Comparison of ENCODE assay signal across 21 cellular contexts in genomic region chr2:187644991-187645390, GRCh38.
"Had no signal": no experiment of that assay in that cellular context is flagged by ENCODE, and none has a peak within 500 bp of the region (broad histone marks: within the 10 kb centered on the region; RNA-seq: fewer than 3 reads in every experiment).

No MANE protein-coding gene starts in this region.

- H3K4me1 ChIP-seq: left ventricle myocardium inferior, vagina had no signal

- H3K27me3 ChIP-seq: vagina had no signal

- H3K9me3 ChIP-seq: left ventricle myocardium inferior, vagina had no signal

- H3K4me3 ChIP-seq: left ventricle myocardium inferior, vagina had no signal

- H3K27ac ChIP-seq: left ventricle myocardium inferior, vagina, VCaP had no signal

- ATAC-seq: activated naive CD8-positive, alpha-beta T cell treated with anti-CD3 and anti-CD28 coated beads, Interleukin-2, amount 50 U/mL, for 24 hours; T-helper 17 cell had no signal

- DNase-seq: activated CD4-positive, alpha-beta T cell treated with anti-CD3 and anti-CD28 coated beads, Interleukin-2, amount 50 U/mL, for 1 hour; activated CD4-positive, CD25-positive, alpha-beta regulatory T cell treated with anti-CD3 and anti-CD28 coated beads, Interleukin-2, amount 50 U/mL, for 72 hours; activated CD8-positive, alpha-beta memory T cell treated with anti-CD3 and anti-CD28 coated beads for 24 hours; activated CD8-positive, alpha-beta memory T cell treated with anti-CD3 and anti-CD28 coated beads, Interleukin-2, amount 50 U/mL, for 48 hours; activated effector memory CD4-positive, alpha-beta T cell treated with Interleukin-2 at 50 U/mL for 16 hours; activated naive CD4-positive, alpha-beta T cell treated with anti-CD3 and anti-CD28 coated beads, Interleukin-2, amount 10 ng/mL, durations not matched to agents 7 days and 5 days; activated naive CD8-positive, alpha-beta T cell treated with anti-CD3 and anti-CD28 coated beads, Interleukin-2, amount 50 U/mL, for 24 hours; activated T-cell treated with anti-CD3 and anti-CD28 coated beads, Interleukin-2, amount 50 U/mL, for 48 hours; anterior cingulate cortex; cortex of kidney; effector memory CD4-positive, alpha-beta T cell; left ventricle myocardium inferior; mammary epithelial cell; midbrain; nephron progenitor cell; nucleus accumbens; retina; stimulated activated CD4-positive, alpha-beta T cell treated with anti-CD3 and anti-CD28 coated beads, Interleukin-2, amount 100 ng/mL, for 24 hours; T-helper 17 cell had no signal

- H3K36me3 ChIP-seq: left ventricle myocardium inferior, vagina had no signal
